Comparison of ENCODE assay signal across 17 cellular contexts in genomic region chr5:154474267-154474956, GRCh38. TPM values are rescaled to one million over a fixed set of nuclear protein-coding genes. Genes with fewer than 3 reads are reported as not detected.
A peak's percentile ranks its signal among the peaks of the same experiment; 100 is the strongest.
DNase-seq lines count a peak whose midpoint lies in the region; ATAC-seq, FAIRE-seq and TF ChIP-seq lines count a peak whose summit lies in the region.
"Had no signal": no experiment of that assay in that cellular context is flagged by ENCODE, and none has a peak within 500 bp of the region (broad histone marks: within the 10 kb centered on the region; RNA-seq: fewer than 3 reads in every experiment).

No MANE protein-coding gene starts in this region.

- H3K9me3 ChIP-seq in HepG2 (ENCODE audit: low read length), result no peaks in the 10 kb centered on the region
- H3K9me3 ChIP-seq in right lobe of liver, result no peaks in the 10 kb centered on the region
- H3K9me3 ChIP-seq: SJSA1 had no signal

- H3K27me3 ChIP-seq in HepG2 (ENCODE audit: control insufficient read depth in 1 of 2, insufficient read depth in 2 of 2, low read length in 2 of 2) (peaks cover 12 to 93% of the 10 kb centered on the region in 2 experiments), right lobe of liver (peaks cover 36 to 58% of the 10 kb centered on the region in 2 donors)

- H3K4me3 ChIP-seq in HepG2 (replicated peaks in 1 of 3; ENCODE audit: insufficient read depth in 1 of 3, low read depth in 2 of 3, low read length in 3 of 3) (no peak overlapping the region), right lobe of liver (no peak overlapping the region), coronary artery (no peak overlapping the region)
- H3K4me3 ChIP-seq: BLaER1 treated with 17β-estradiol and CSF1 and Interleukin-3, amounts not matched to agents 10 nM and 100 nM; SJSA1 had no signal

- H3K4me1 ChIP-seq in HepG2 (ENCODE audit: insufficient read depth, low read length), result peaks cover 16% of the 10 kb centered on the region
- peaks cover 0 to 21% (median 0%) of the 10 kb centered on the region in 4 donors for H3K4me1 ChIP-seq in right lobe of liver

- H2AFZ ChIP-seq in HepG2 (ENCODE audit: low read length), result no peak overlapping the region

- peaks cover 3% of the 10 kb centered on the region for H3K36me3 Mint-ChIP-seq in activated naive CD8-positive, alpha-beta T cell treated with anti-CD3 and anti-CD28 coated beads for 36 hours
- peaks cover 0 to 3% of the 10 kb centered on the region in 2 donors for H3K36me3 Mint-ChIP-seq in naive B cell

- no peaks in the 10 kb centered on the region for H4K20me1 ChIP-seq in HepG2 (ENCODE audit: insufficient read depth, low read length)

- TF ChIP-seq POLR2A in HepG2 (IDR thresholded peaks at IDR 0.05; ENCODE audit: insufficient read depth in 1 of 2, low read depth in 2 of 2, low read length in 2 of 2) (no peak), right lobe of liver (IDR thresholded peaks at IDR 0.05) (no peak)

- FAIRE-seq in HepG2 (lab: Jason Lieb, UNC), result no peak

- H3K4me1 Mint-ChIP-seq in activated naive CD8-positive, alpha-beta T cell treated with anti-CD3 and anti-CD28 coated beads for 36 hours, result peaks cover 52% of the 10 kb centered on the region
- H3K4me1 Mint-ChIP-seq in naive B cell, result peaks cover 45 to 59% (median 54%) of the 10 kb centered on the region in 3 donors

- no peaks in the 10 kb centered on the region for H3K79me2 ChIP-seq in HepG2 (ENCODE audit: insufficient read depth, low read length)

- H3K36me3 ChIP-seq in HepG2 (replicated peaks in 1 of 2; ENCODE audit: control insufficient read depth in 1 of 2, insufficient read depth in 2 of 2, low read length in 2 of 2), result no peaks in the 10 kb centered on the region
- no peaks in the 10 kb centered on the region for H3K36me3 ChIP-seq in right lobe of liver
- H3K36me3 ChIP-seq: BLaER1 treated with 17β-estradiol and CSF1 and Interleukin-3, amounts not matched to agents 10 nM and 100 nM; SJSA1 had no signal

- intact Hi-C loops in HepG2 (cut with micrococcal nuclease; ENCODE audit: unreplicated experiment) (no loop called here), right lobe of liver (cut with DNase I) (loop anchor here in 1 of 2 donors (10.0 kb wide), 1 partner anchor 150 kb away; no protein-coding TSS in a partner anchor)

- no peaks in the 10 kb centered on the region for H3K9me3 Mint-ChIP-seq in activated naive CD8-positive, alpha-beta T cell treated with anti-CD3 and anti-CD28 coated beads for 36 hours
- H3K9me3 Mint-ChIP-seq in naive B cell, result peaks cover 0 to 25% (median 2%) of the 10 kb centered on the region in 7 donors

- WGBS in HepG2 (ENCODE audit: low lambda C conversion rate), result 6% methylated on average over 14 of the region's 14 CpGs
- WGBS in right lobe of liver (ENCODE audit: insufficient coverage, low coverage, low lambda C conversion rate, missing lambda C conversion rate), result 11% methylated on average over 14 of the region's 14 CpGs

- in situ Hi-C loops in HepG2 (cut with HindIII; ENCODE audit: extremely low pct_ligation_motif_present, low pct_unique_long_range_greater_than_20kb) (no loop called here), ACHN (cut with HindIII; ENCODE audit: low pct_ligation_motif_present, low pct_unique_long_range_greater_than_20kb, low sequenced_read_pairs) (no loop called here)

- CTCF ChIA-PET in HepG2 (lab: Yijun Ruan, JAX; ENCODE audit: low intra/inter-chr PET ratio, low total read pairs), result no interaction called here

- TF ChIP-seq CTCF in HepG2 (CRISPR knock-in tag; IDR thresholded peaks at IDR 0.05), result no peak
- TF ChIP-seq CTCF in right lobe of liver (IDR thresholded peaks at IDR 0.05), result no peak
- TF ChIP-seq CTCF in coronary artery (IDR thresholded peaks at IDR 0.05), result no peak

- H3K4me3 Mint-ChIP-seq in activated naive CD8-positive, alpha-beta T cell treated with anti-CD3 and anti-CD28 coated beads for 36 hours, result peak overlapping the region; percentile 13
- peak overlapping the region; percentile 47 to 89 (median 80) for H3K4me3 Mint-ChIP-seq in naive B cell

- H3K27me3 Mint-ChIP-seq in activated naive CD8-positive, alpha-beta T cell treated with anti-CD3 and anti-CD28 coated beads for 36 hours, result peaks cover 96% of the 10 kb centered on the region
- H3K27me3 Mint-ChIP-seq in naive B cell, result peaks cover 76 to 87% (median 80%) of the 10 kb centered on the region in 3 donors

- no peak for TF ChIP-seq RAD21 in HepG2 (CRISPR knock-in tag; IDR thresholded peaks at IDR 0.05)

- ATAC-seq in HepG2, result no peak
- no peak for ATAC-seq in right lobe of liver
- ATAC-seq in naive B cell (ENCODE audit: low read depth in 2 of 2), result no peak
- ATAC-seq in GM21723 (IDR thresholded peaks at IDR 0.05; ENCODE audit: unreplicated experiment), result no peak
- ATAC-seq: activated CD4-positive, CD25-positive, alpha-beta regulatory T cell treated with anti-CD3 and anti-CD28 coated beads, Interleukin-2, amount 50 U/mL, for 24 hours had no signal

- POLR2A ChIA-PET in HepG2 (lab: Yijun Ruan, JAX), result no interaction called here

- H3K27ac Mint-ChIP-seq in activated naive CD8-positive, alpha-beta T cell treated with anti-CD3 and anti-CD28 coated beads for 36 hours, result no peak overlapping the region
- peak overlapping the region in 4 of 6 donors; percentile 17 to 95 (median 84) for H3K27ac Mint-ChIP-seq in naive B cell

- H3K27ac ChIP-seq in HepG2 (ENCODE audit: extremely low read length, insufficient read depth, low read length), result no peak overlapping the region
- no peak overlapping the region for H3K27ac ChIP-seq in right lobe of liver
- no peak overlapping the region for H3K27ac ChIP-seq in coronary artery
- H3K27ac ChIP-seq: BLaER1 treated with 17β-estradiol and CSF1 and Interleukin-3, amounts not matched to agents 10 nM and 100 nM; SJSA1 had no signal

- no peak for DNase-seq in HepG2 (ENCODE audit: low spot score)
- no peak for DNase-seq in right lobe of liver
- no peak for DNase-seq in activated naive CD8-positive, alpha-beta T cell treated with anti-CD3 and anti-CD28 coated beads for 36 hours
- no peak for DNase-seq in naive B cell
- no peak for DNase-seq in coronary artery (ENCODE audit: low spot score)
- no peak for DNase-seq in DMS153 treated with DMSO at 0.1 percent for 48 hours (lab: John Stamatoyannopoulos, UW; ENCODE audit: unreplicated experiment)
- DNase-seq in ACHN, result no peak
- DNase-seq: activated gamma-delta T cell treated with Interleukin-2 at 50 U/mL for 16 hours, cerebellar nuclear complex, head of caudate nucleus, NCI-H2081 treated with DMSO at 0.1 percent for 48 hours had no signal

- H3K9ac ChIP-seq in HepG2 (ENCODE audit: insufficient read depth, low read depth, low read length), result no peak overlapping the region
- H3K9ac ChIP-seq: BLaER1 treated with 17β-estradiol and CSF1 and Interleukin-3, amounts not matched to agents 10 nM and 100 nM had no signal

- no TSS peak for BruUV-seq in HepG2 (replicated peaks; lab: Mats Ljungman, UMichigan)

- no peak overlapping the region for H3K4me2 ChIP-seq in HepG2 (ENCODE audit: low read depth, low read length)
- H3K4me2 ChIP-seq: BLaER1 treated with 17β-estradiol and CSF1 and Interleukin-3, amounts not matched to agents 10 nM and 100 nM had no signal

- TF ChIP-seq EP300 in HepG2 (IDR thresholded peaks at IDR 0.05; ENCODE audit: low read depth in 2 of 2, low read length in 2 of 2) (no peak), HepG2 (CRISPR knock-in tag; IDR thresholded peaks at IDR 0.05; ENCODE audit: borderline replicate concordance) (no peak)

RNA-seq across cellular contexts. Expression of gene HAND1, which starts 3.6 kb away (rescaled TPM):
- not detected in 2 replicates for total RNA-seq in HepG2 (2016; rRNA removed; fragmentation: Illumina TruSeq; extraction: Trizol)
- total RNA-seq in HepG2 (2016; cell fraction: cytosol; rRNA removed; fragmentation: Illumina TruSeq; extraction: Trizol; ENCODE audit: low read depth), result not detected in 2 replicates
- not detected in 2 replicates for total RNA-seq in HepG2 (2016; cell fraction: insoluble cytoplasmic fraction; rRNA removed; fragmentation: Illumina TruSeq; extraction: Trizol)
- not detected in 2 replicates for total RNA-seq in HepG2 (2016; cell fraction: membrane; rRNA removed; fragmentation: Illumina TruSeq; extraction: Trizol)
- not detected in 2 replicates for total RNA-seq in HepG2 (2016; cell fraction: nucleus; rRNA removed; fragmentation: Illumina TruSeq; extraction: Trizol)
- not detected in 2 replicates for polyA plus RNA-seq in HepG2 (2011; rRNA removed)
- polyA plus RNA-seq in HepG2 (2011; cell fraction: cytosol; rRNA removed), result not detected in 2 replicates
- not detected in 2 replicates for polyA plus RNA-seq in HepG2 (2011; cell fraction: nucleus; rRNA removed)
- not detected in 2 replicates for polyA plus RNA-seq in HepG2 (2012)
- not detected in 2 replicates for polyA plus RNA-seq in HepG2 (2016; cell fraction: cytosol; fragmentation: Illumina TruSeq; extraction: Trizol; ENCODE audit: low read depth)
- polyA plus RNA-seq in HepG2 (2016; cell fraction: insoluble cytoplasmic fraction; fragmentation: Illumina TruSeq; extraction: Trizol; ENCODE audit: low read depth), result not detected in 2 replicates
- not detected in 2 replicates for polyA plus RNA-seq in HepG2 (2016; cell fraction: membrane; fragmentation: Illumina TruSeq; extraction: Trizol; ENCODE audit: low read depth)
- polyA plus RNA-seq in HepG2 (2016; cell fraction: nucleus; fragmentation: Illumina TruSeq; extraction: Trizol; ENCODE audit: insufficient read depth, low read depth), result not detected in 2 replicates
- not detected in 2 replicates for polyA minus RNA-seq in HepG2 (2011; rRNA and poly(A)+ RNA removed; ENCODE audit: low replicate concordance)
- polyA minus RNA-seq in HepG2 (2011; cell fraction: cytosol; rRNA and poly(A)+ RNA removed), result not detected in 2 replicates
- not detected in 2 replicates for polyA minus RNA-seq in HepG2 (2011; cell fraction: nucleus; rRNA and poly(A)+ RNA removed)
- not detected for total RNA-seq in right lobe of liver
- total RNA-seq in activated naive CD8-positive, alpha-beta T cell treated with anti-CD3 and anti-CD28 coated beads for 36 hours, result not detected
- polyA plus RNA-seq in naive B cell (ENCODE audit: low read depth in 6 of 6), result not detected
- total RNA-seq: epithelial cell of proximal tubule, liver, SJSA1 had no signal
- polyA plus RNA-seq: liver had no signal

RNA-seq across cellular contexts. Expression of gene SAP30L, which starts 28.6 kb away (rescaled TPM):
- total RNA-seq in HepG2 (2016; rRNA removed; fragmentation: Illumina TruSeq; extraction: Trizol) (35.1 and 37.2 TPM in 2 replicates), right lobe of liver (10 to 100 TPM in 5 of 6 experiments, 1 to 10 TPM in 1; 9.7 to 24.9 (median 20.1) TPM)
- total RNA-seq in HepG2 (2016; cell fraction: cytosol; rRNA removed; fragmentation: Illumina TruSeq; extraction: Trizol; ENCODE audit: low read depth), result 43.5 and 52.9 TPM in 2 replicates
- 29.8 and 32.1 TPM in 2 replicates for total RNA-seq in HepG2 (2016; cell fraction: insoluble cytoplasmic fraction; rRNA removed; fragmentation: Illumina TruSeq; extraction: Trizol)
- total RNA-seq in HepG2 (2016; cell fraction: membrane; rRNA removed; fragmentation: Illumina TruSeq; extraction: Trizol), result 68.1 and 69.8 TPM in 2 replicates
- total RNA-seq in HepG2 (2016; cell fraction: nucleus; rRNA removed; fragmentation: Illumina TruSeq; extraction: Trizol), result 18.6 and 21.2 TPM in 2 replicates
- polyA plus RNA-seq in HepG2 (2011; rRNA removed) (22.7 and 27.9 TPM in 2 replicates), naive B cell (ENCODE audit: low read depth in 6 of 6) (10 to 100 TPM; 16.0 to 57.8 (median 32.1) TPM)
- 13.3 and 17.8 TPM in 2 replicates for polyA plus RNA-seq in HepG2 (2011; cell fraction: cytosol; rRNA removed)
- polyA plus RNA-seq in HepG2 (2011; cell fraction: nucleus; rRNA removed), result 11.4 and 19.9 TPM in 2 replicates
- polyA plus RNA-seq in HepG2 (2012), result 25.2 and 38.3 TPM in 2 replicates
- 53.9 and 56.6 TPM in 2 replicates for polyA plus RNA-seq in HepG2 (2016; cell fraction: cytosol; fragmentation: Illumina TruSeq; extraction: Trizol; ENCODE audit: low read depth)
- 37.5 and 38.4 TPM in 2 replicates for polyA plus RNA-seq in HepG2 (2016; cell fraction: insoluble cytoplasmic fraction; fragmentation: Illumina TruSeq; extraction: Trizol; ENCODE audit: low read depth)
- 62.1 and 69.0 TPM in 2 replicates for polyA plus RNA-seq in HepG2 (2016; cell fraction: membrane; fragmentation: Illumina TruSeq; extraction: Trizol; ENCODE audit: low read depth)
- polyA plus RNA-seq in HepG2 (2016; cell fraction: nucleus; fragmentation: Illumina TruSeq; extraction: Trizol; ENCODE audit: insufficient read depth, low read depth), result 35.7 and 47.1 TPM in 2 replicates
- polyA minus RNA-seq in HepG2 (2011; rRNA and poly(A)+ RNA removed; ENCODE audit: low replicate concordance), result 6.8 and 18.8 TPM in 2 replicates
- polyA minus RNA-seq in HepG2 (2011; cell fraction: cytosol; rRNA and poly(A)+ RNA removed), result 7.7 and 13.8 TPM in 2 replicates
- polyA minus RNA-seq in HepG2 (2011; cell fraction: nucleus; rRNA and poly(A)+ RNA removed), result 8.1 and 9.5 TPM in 2 replicates
- total RNA-seq in activated naive CD8-positive, alpha-beta T cell treated with anti-CD3 and anti-CD28 coated beads for 36 hours, result 10 to 100 TPM; 24.8 to 25.8 TPM
